In genomic region chr15:84582583-84583157, GRCh38 we compare ENCODE assay signal across 1 cellular context.
TF ChIP-seq lines count a peak whose summit lies in the region.

No MANE protein-coding gene starts in this region.

TF ChIP-seq in WTC11, 78 proteins besides CTCF, POLR2A, EP300 and RAD21 (continued from another document):
- TF ChIP-seq ZNF317 (CRISPR knock-in tag; IDR thresholded peaks at IDR 0.05; ENCODE audit: borderline replicate concordance, low read depth) (no peak), NFE2L1 (CRISPR knock-in tag; IDR thresholded peaks at IDR 0.05) (no peak), ATF1 (CRISPR knock-in tag; IDR thresholded peaks at IDR 0.05) (no peak), NR3C1 (CRISPR knock-in tag; conservative IDR thresholded peaks at IDR 0.05; ENCODE audit: low read depth) (no peak), AR (CRISPR knock-in tag; IDR thresholded peaks at IDR 0.05) (no peak), NFATC4 (CRISPR knock-in tag; IDR thresholded peaks at IDR 0.05) (no peak), ELF4 (CRISPR knock-in tag; IDR thresholded peaks at IDR 0.05; ENCODE audit: low read depth) (no peak), E2F4 (CRISPR knock-in tag; IDR thresholded peaks at IDR 0.05; ENCODE audit: borderline replicate concordance, low read depth) (no peak)
TF ChIP-seq in WTC11: peak in this region for 0.
